ENCODE assay signal across 32 cellular contexts in genomic region chr21:42036313-42036712, GRCh38. TPM values are rescaled to one million over a fixed set of nuclear protein-coding genes. Genes with fewer than 3 reads are reported as not detected.
"Had no signal": no experiment of that assay in that cellular context is flagged by ENCODE, and none has a peak within 500 bp of the region (broad histone marks: within the 10 kb centered on the region; RNA-seq: fewer than 3 reads in every experiment).

No MANE protein-coding gene starts in this region.

- H3K27me3 ChIP-seq: dorsolateral prefrontal cortex, esophagus muscularis mucosa, foreskin keratinocyte, heart left ventricle, hepatocyte, left lung had no signal

- H3K4me2 ChIP-seq: hepatocyte had no signal

- H3K79me2 ChIP-seq: hepatocyte had no signal

- H3K9me3 ChIP-seq: esophagus muscularis mucosa, heart left ventricle, left lung, lower lobe of right lung, mucosa of descending colon had no signal

- H3K36me3 ChIP-seq: esophagus muscularis mucosa, gastroesophageal sphincter, heart left ventricle, left lung, lower lobe of right lung had no signal

- H2AFZ ChIP-seq: hepatocyte had no signal

- FAIRE-seq: colon, endothelial cell of umbilical vein, frontal cortex, kidney had no signal

- ATAC-seq: foreskin keratinocyte, gastroesophageal sphincter, heart left ventricle, left cardiac atrium, left lung, left ventricle myocardium superior, lower lobe of right lung, mucosa of descending colon had no signal

- DNase-seq: dermis blood vessel endothelial cell; effector CD4-positive, alpha-beta T cell; effector memory CD4-positive, alpha-beta T cell; foreskin keratinocyte; heart left ventricle; hypothalamus; immature natural killer cell; islet precursor cell; kidney glomerular epithelial cell; left cardiac atrium; left ventricle myocardium superior; mesenchymal stem cell; mucosa of descending colon; naive B cell had no signal

- H3K27ac ChIP-seq: coronary artery, dorsolateral prefrontal cortex, esophagus muscularis mucosa, foreskin keratinocyte, gastroesophageal sphincter, heart left ventricle, hepatocyte, left lung, lower lobe of right lung had no signal

- H3K4me3 ChIP-seq: coronary artery, dorsolateral prefrontal cortex, esophagus muscularis mucosa, gastroesophageal sphincter, heart left ventricle, hepatocyte, left lung, lower lobe of right lung, mucosa of descending colon had no signal

RNA-seq across cellular contexts. Expression of gene UMODL1, which starts 34.8 kb away (rescaled TPM):
- total RNA-seq: dermis blood vessel endothelial cell, endothelial cell of umbilical vein, epithelial cell of proximal tubule, fibroblast of lung, fibroblast of villous mesenchyme, foreskin keratinocyte, frontal cortex, gastroesophageal sphincter, kidney, left cardiac atrium, left ventricle myocardium superior, lung microvascular endothelial cell, mesenteric fat pad, mesothelial cell of epicardium, myocyte had no signal
- polyA plus RNA-seq: endothelial cell of umbilical vein, fibroblast of lung, foreskin keratinocyte, heart left ventricle, immature natural killer cell had no signal
